Comparison of ENCODE assay signal across 11 cellular contexts in the genomic region with DNA sequence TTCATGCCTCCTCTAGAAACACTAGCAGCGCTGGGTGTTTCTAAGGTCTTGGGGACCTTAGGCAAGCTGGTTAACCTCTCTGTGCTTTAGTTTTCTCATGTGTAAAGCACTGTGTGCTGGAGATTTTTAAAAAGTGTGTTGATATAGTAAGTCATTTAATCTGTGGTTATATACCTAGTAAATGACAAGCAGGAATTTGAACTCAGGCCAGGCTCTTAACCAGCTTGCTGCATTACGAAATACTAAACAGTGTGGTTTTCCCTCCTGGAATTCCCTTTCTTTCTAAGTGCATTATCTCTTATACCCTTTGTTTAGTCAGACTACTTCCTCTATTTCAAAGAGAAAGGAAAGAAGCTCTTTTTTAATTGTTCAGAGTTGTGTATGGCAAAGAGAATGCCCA. TPM values are rescaled to one million over a fixed set of nuclear protein-coding genes. Genes with fewer than 3 reads are reported as not detected.
DNase-seq lines count a peak whose midpoint lies in the region; ATAC-seq and TF ChIP-seq lines count a peak whose summit lies in the region.
"Had no signal": no experiment of that assay in that cellular context is flagged by ENCODE, and none has a peak within 500 bp of the region (broad histone marks: within the 10 kb centered on the region; RNA-seq: fewer than 3 reads in every experiment).

No MANE protein-coding gene starts in this region.

- peak; percentile 27 for DNase-seq in AG04450 (ENCODE audit: low read depth, low spot score)
- DNase-seq in Kasumi-1 (lab: John Stamatoyannopoulos, UW) = peak; percentile 1 to 14
- DNase-seq in mammary epithelial cell = peak; percentile 85
- DNase-seq in right lobe of liver = no peak
- no peak for DNase-seq in dermis blood vessel endothelial cell
- DNase-seq in activated effector memory CD4-positive, alpha-beta T cell treated with anti-CD3 and anti-CD28 coated beads, Interleukin-2, amount 50 U/mL, for 16 hours = no peak
- no peak for DNase-seq in NCI-H1105 (lab: John Stamatoyannopoulos, UW)
- DNase-seq: activated gamma-delta T cell, COR-L47, NCI-H345 had no signal

- TF ChIP-seq CTCF in AG04450 (IDR thresholded peaks at IDR 0.05; ENCODE audit: low read depth, low read length) = no peak
- TF ChIP-seq CTCF in mammary epithelial cell (conservative IDR thresholded peaks at IDR 0.05 in 1 of 2, IDR thresholded peaks at IDR 0.05 in 1 of 2; ENCODE audit: extremely low read depth in 1 of 2, insufficient read depth in 1 of 2, low read depth in 1 of 2, low read length in 2 of 2) = no peak
- no peak for TF ChIP-seq CTCF in right lobe of liver (IDR thresholded peaks at IDR 0.05)

- H3K79me2 ChIP-seq in mammary epithelial cell (ENCODE audit: insufficient read depth, low read length) = peaks cover 3% of the 10 kb centered on the region

- H3K4me3 ChIP-seq in AG04450 (ENCODE audit: low read depth, low read length) = no peak overlapping the region
- no peak overlapping the region for H3K4me3 ChIP-seq in mammary epithelial cell (replicated peaks in 1 of 3; ENCODE audit: insufficient read depth in 1 of 3, low read depth in 2 of 3, low read length in 3 of 3)
- H3K4me3 ChIP-seq in right lobe of liver = no peak overlapping the region

- POLR2A ChIA-PET in AG04450 (lab: Yijun Ruan, JAX) = no interaction called here

- no peak overlapping the region for H2AFZ ChIP-seq in mammary epithelial cell (ENCODE audit: low read depth, low read length)

- in situ Hi-C loops in mammary epithelial cell (cut with MboI; ENCODE audit: low sequenced_read_pairs in 2 of 2) = loop anchor here in 1 of 2 donors (5.0 kb wide), 1 partner anchor 281 kb away; no protein-coding TSS in a partner anchor

- H3K36me3 ChIP-seq in mammary epithelial cell (ENCODE audit: insufficient read depth, low read length) = no peaks in the 10 kb centered on the region
- H3K36me3 ChIP-seq in right lobe of liver = no peaks in the 10 kb centered on the region

- H3K9me3 ChIP-seq in AG04450 (ENCODE audit: control insufficient read depth, insufficient read depth, low read length) (no peaks in the 10 kb centered on the region), mammary epithelial cell (replicated peaks; ENCODE audit: insufficient read depth, low read length) (no peaks in the 10 kb centered on the region), right lobe of liver (no peaks in the 10 kb centered on the region)

- H4K20me1 ChIP-seq in mammary epithelial cell (ENCODE audit: insufficient read depth, low read length) = no peaks in the 10 kb centered on the region

- ATAC-seq in right lobe of liver (peak; percentile 50 to 64 (median 60)), GM19463 (IDR thresholded peaks at IDR 0.05; ENCODE audit: unreplicated experiment) (no peak)

- CTCF ChIA-PET in AG04450 (lab: Charles Lee) (interaction anchor here (0.8 to 1.6 kb wide), 5 partner anchors 194 to 479 kb away, joined by 3 to 6 read pairs (median 5); no protein-coding TSS in a partner anchor), mammary epithelial cell (lab: Charles Lee; ENCODE audit: low non-redundant PET) (no interaction called here)

- dilution Hi-C loops in mammary epithelial cell (cut with HindIII; ENCODE audit: low sequenced_read_pairs) = loop anchor here (25.0 kb wide), 1 partner anchor 266 kb away; no protein-coding TSS in a partner anchor

- H3K27me3 ChIP-seq in AG04450 (ENCODE audit: control insufficient read depth, insufficient read depth, low read length) (peaks cover 2% of the 10 kb centered on the region), mammary epithelial cell (ENCODE audit: insufficient read depth, low read length) (no peaks in the 10 kb centered on the region), right lobe of liver (no peaks in the 10 kb centered on the region)

- peak overlapping the region; percentile 15 for H3K4me2 ChIP-seq in mammary epithelial cell (ENCODE audit: insufficient read depth, low read depth, low read length)

- intact Hi-C loops in mammary epithelial cell (cut with micrococcal nuclease) = no loop called here
- intact Hi-C loops in right lobe of liver (cut with DNase I) = no loop called here

- H3K9ac ChIP-seq in mammary epithelial cell (ENCODE audit: insufficient read depth, low read length) = no peak overlapping the region

- peaks cover 10% of the 10 kb centered on the region for H3K4me1 ChIP-seq in mammary epithelial cell (ENCODE audit: insufficient read depth, low read length)
- peaks cover 0 to 5% (median 0%) of the 10 kb centered on the region in 4 donors for H3K4me1 ChIP-seq in right lobe of liver

- H3K27ac ChIP-seq in AG04450 (ENCODE audit: low read depth, low read length) = no peak overlapping the region
- no peak overlapping the region for H3K27ac ChIP-seq in mammary epithelial cell (ENCODE audit: insufficient read depth, low read depth, low read length)
- H3K27ac ChIP-seq in right lobe of liver = no peak overlapping the region

- TF ChIP-seq POLR2A in right lobe of liver (IDR thresholded peaks at IDR 0.05) = no peak

- WGBS in mammary epithelial cell (ENCODE audit: low coverage, missing lambda C conversion rate) = 82% methylated on average over 1 of the region's 2 CpGs
- 39% methylated on average over 2 of the region's 2 CpGs for WGBS in right lobe of liver (ENCODE audit: insufficient coverage, low coverage, low lambda C conversion rate, missing lambda C conversion rate)

- BruUV-seq in mammary epithelial cell (replicated peaks; lab: Mats Ljungman, UMichigan) = no TSS peak

RNA-seq across cellular contexts. Expression of gene NEO1, which starts 26.5 kb away (rescaled TPM):
- 3.5 and 3.9 TPM in 2 replicates for polyA plus RNA-seq in AG04450 (2011; rRNA removed)
- 4.4 and 7.5 TPM in 2 replicates for polyA minus RNA-seq in AG04450 (2011; rRNA and poly(A)+ RNA removed)
- 10 to 100 TPM; 17.0 to 23.3 TPM for total RNA-seq in mammary epithelial cell
- 9.7 TPM for polyA plus RNA-seq in mammary epithelial cell
- 35.4 TPM for polyA minus RNA-seq in mammary epithelial cell
- total RNA-seq in right lobe of liver = 10 to 100 TPM in 4 of 6 experiments, 1 to 10 TPM in 2; 8.3 to 13.2 (median 10.3) TPM
- 6.3 and 9.4 TPM in 2 replicates for total RNA-seq in dermis blood vessel endothelial cell

Comparison
In these comparisons a context has a peak if more than half of its experiments do, and no peak if none do; other contexts are left out.
1. DNase-seq: peak in AG04450 (single experiment), Kasumi-1 (2 of 2) and mammary epithelial cell (single experiment); none in right lobe of liver (0 of 3), dermis blood vessel endothelial cell (single experiment), activated effector memory CD4-positive, alpha-beta T cell treated with anti-CD3 and anti-CD28 coated beads, Interleukin-2, amount 50 U/mL, for 16 hours (single experiment) and NCI-H1105 (single experiment).